ENCODE assay signal across 10 cellular contexts in genomic region chr5:33936381-33937016, GRCh38. TPM values are rescaled to one million over a fixed set of nuclear protein-coding genes. Genes with fewer than 3 reads are reported as not detected.
DNase-seq lines count a peak whose midpoint lies in the region; ATAC-seq and TF ChIP-seq lines count a peak whose summit lies in the region.
"Had no signal": no experiment of that assay in that cellular context is flagged by ENCODE, and none has a peak within 500 bp of the region (broad histone marks: within the 10 kb centered on the region; RNA-seq: fewer than 3 reads in every experiment).

Gene RXFP3 (plus strand): TSS chr5:33936386. CDS start chr5:33936741, 355 bp downstream.

- H3K27me3 Mint-ChIP-seq in naive thymus-derived CD4-positive, alpha-beta T cell, result peaks cover 63 to 85% (median 68%) of the 10 kb centered on the region in 5 donors
- peaks cover 15 to 60% of the 10 kb centered on the region in 2 donors for H3K27me3 Mint-ChIP-seq in CD8-positive, alpha-beta memory T cell

- POLR2A ChIA-PET in naive thymus-derived CD4-positive, alpha-beta T cell (lab: Charles Lee), result no interaction called here
- POLR2A ChIA-PET in CD8-positive, alpha-beta memory T cell (lab: Charles Lee), result no interaction called here

- peaks cover 0 to 11% of the 10 kb centered on the region in 2 donors for H3K27me3 ChIP-seq in naive thymus-derived CD4-positive, alpha-beta T cell (ENCODE audit: control insufficient read depth in 2 of 2, insufficient read depth in 2 of 2, low read length in 2 of 2)
- H3K27me3 ChIP-seq in CD8-positive, alpha-beta memory T cell (ENCODE audit: insufficient read depth, low read length, poor library complexity, severe bottlenecking), result peaks cover 26% of the 10 kb centered on the region

- no peaks in the 10 kb centered on the region for H3K36me3 ChIP-seq in naive thymus-derived CD4-positive, alpha-beta T cell (ENCODE audit: control insufficient read depth in 2 of 3, insufficient read depth in 3 of 3, low read length in 3 of 3)
- H3K36me3 ChIP-seq in CD8-positive, alpha-beta memory T cell (ENCODE audit: insufficient read depth, low read length), result no peaks in the 10 kb centered on the region

- peak within 1 kb of the TSS in 6 of 10 donors; percentile 15 to 53 (median 45) for H3K4me3 Mint-ChIP-seq in naive thymus-derived CD4-positive, alpha-beta T cell
- H3K4me3 Mint-ChIP-seq in CD8-positive, alpha-beta memory T cell, result no peak within 1 kb of the TSS

- peak within 1 kb of the TSS in 2 of 9 donors; percentile 50 to 67 for H3K27ac Mint-ChIP-seq in naive thymus-derived CD4-positive, alpha-beta T cell
- no peak within 1 kb of the TSS for H3K27ac Mint-ChIP-seq in CD8-positive, alpha-beta memory T cell

- no peaks in the 10 kb centered on the region for H3K36me3 Mint-ChIP-seq in naive thymus-derived CD4-positive, alpha-beta T cell
- H3K36me3 Mint-ChIP-seq in CD8-positive, alpha-beta memory T cell, result no peaks in the 10 kb centered on the region

- no peak for TF ChIP-seq CTCF in fibroblast of mammary gland (conservative IDR thresholded peaks at IDR 0.05; ENCODE audit: control insufficient read depth, insufficient read depth, low read depth, low read length)

- H3K9me3 Mint-ChIP-seq in naive thymus-derived CD4-positive, alpha-beta T cell, result peaks cover 0 to 3% (median 0%) of the 10 kb centered on the region in 11 donors
- peaks cover 0 to 1% (median 0%) of the 10 kb centered on the region in 5 donors for H3K9me3 Mint-ChIP-seq in CD8-positive, alpha-beta memory T cell

- DNase-seq in AG20443 (ENCODE audit: low spot score) (peak; percentile 37), NCI-H2227 (lab: John Stamatoyannopoulos, UW; ENCODE audit: unreplicated experiment) (peak; percentile 58), fibroblast of mammary gland (ENCODE audit: low read depth) (peak; percentile 37), NCI-H1105 (lab: John Stamatoyannopoulos, UW) (no peak), HT-29 (ENCODE audit: low spot score) (no peak)
- DNase-seq in naive thymus-derived CD4-positive, alpha-beta T cell, result no peak
- no peak for DNase-seq in CD8-positive, alpha-beta memory T cell
- DNase-seq in stimulated activated CD4-positive, alpha-beta T cell treated with anti-CD3 and anti-CD28 coated beads, Interleukin-4, amount 100 ng/mL, for 24 hours, result no peak
- DNase-seq: NCI-H2081 treated with DMSO at 0.1 percent for 48 hours had no signal

- intact Hi-C loops in naive thymus-derived CD4-positive, alpha-beta T cell (cut with micrococcal nuclease), result loop anchor here (10.0 kb wide), 2 partner anchors 202 to 1222 kb away; partner anchors contain the start of gene NPR3 (in 1 of the 2)

- H3K9me3 ChIP-seq in naive thymus-derived CD4-positive, alpha-beta T cell (ENCODE audit: control insufficient read depth in 2 of 3, low read length in 3 of 3), result no peaks in the 10 kb centered on the region
- H3K9me3 ChIP-seq in CD8-positive, alpha-beta memory T cell (ENCODE audit: low read length), result no peaks in the 10 kb centered on the region

- H3K4me1 ChIP-seq in naive thymus-derived CD4-positive, alpha-beta T cell (ENCODE audit: control insufficient read depth in 2 of 2, insufficient read depth in 2 of 2, low read length in 2 of 2), result no peaks in the 10 kb centered on the region
- no peaks in the 10 kb centered on the region for H3K4me1 ChIP-seq in CD8-positive, alpha-beta memory T cell (ENCODE audit: insufficient read depth, low read length)

- peak within 1 kb of the TSS; percentile 52 for H3K4me3 ChIP-seq in fibroblast of mammary gland (ENCODE audit: control insufficient read depth, low read depth, low read length)
- H3K4me3 ChIP-seq in naive thymus-derived CD4-positive, alpha-beta T cell (ENCODE audit: low read length), result no peak within 1 kb of the TSS
- H3K4me3 ChIP-seq in CD8-positive, alpha-beta memory T cell (ENCODE audit: low read length), result no peak within 1 kb of the TSS

- H3K4me1 Mint-ChIP-seq in naive thymus-derived CD4-positive, alpha-beta T cell, result peaks cover 0 to 4% (median 0%) of the 10 kb centered on the region in 7 donors
- peaks cover 0 to 5% (median 0%) of the 10 kb centered on the region in 3 donors for H3K4me1 Mint-ChIP-seq in CD8-positive, alpha-beta memory T cell

- no peak for ATAC-seq in naive thymus-derived CD4-positive, alpha-beta T cell

- H3K27ac ChIP-seq in naive thymus-derived CD4-positive, alpha-beta T cell (ENCODE audit: low read depth, low read length), result no peak within 1 kb of the TSS
- no peak within 1 kb of the TSS for H3K27ac ChIP-seq in CD8-positive, alpha-beta memory T cell (ENCODE audit: low read depth, low read length)

- CTCF ChIA-PET in naive thymus-derived CD4-positive, alpha-beta T cell (lab: Charles Lee), result interaction anchor here (2.5 to 3.4 kb wide), 2 partner anchors 348 to 501 kb away, joined by 14 to 17 read pairs; no protein-coding TSS in a partner anchor
- CTCF ChIA-PET in CD8-positive, alpha-beta memory T cell (lab: Charles Lee), result interaction anchor here (3.2 kb wide), 1 partner anchor 501 kb away, joined by 20 read pairs; no protein-coding TSS in a partner anchor

RNA-seq across cellular contexts. Expression of gene RXFP3, which starts in this region (rescaled TPM):
- total RNA-seq in naive thymus-derived CD4-positive, alpha-beta T cell, result not detected
- not detected for polyA plus RNA-seq in naive thymus-derived CD4-positive, alpha-beta T cell
- total RNA-seq in CD8-positive, alpha-beta memory T cell, result not detected
- not detected for polyA plus RNA-seq in CD8-positive, alpha-beta memory T cell
- total RNA-seq in HT-29 (2014; rRNA removed; shearing (Covaris generic)), result not detected in 2 replicates
- total RNA-seq: esophagus mucosa had no signal

Comparison
In these comparisons a context has a peak if more than half of its experiments do, and no peak if none do; other contexts are left out.
1. DNase-seq: peak in AG20443 (single experiment), NCI-H2227 (single experiment) and fibroblast of mammary gland (single experiment); none in naive thymus-derived CD4-positive, alpha-beta T cell (0 of 9), NCI-H1105 (single experiment), CD8-positive, alpha-beta memory T cell (0 of 5), HT-29 (single experiment) and stimulated activated CD4-positive, alpha-beta T cell treated with anti-CD3 and anti-CD28 coated beads, Interleukin-4, amount 100 ng/mL, for 24 hours (single experiment).
2. H3K4me3 Mint-ChIP-seq: peak in naive thymus-derived CD4-positive, alpha-beta T cell (6 of 10); none in CD8-positive, alpha-beta memory T cell (0 of 7).